Comparison of ENCODE assay signal across 1 cellular context in the genomic region with DNA sequence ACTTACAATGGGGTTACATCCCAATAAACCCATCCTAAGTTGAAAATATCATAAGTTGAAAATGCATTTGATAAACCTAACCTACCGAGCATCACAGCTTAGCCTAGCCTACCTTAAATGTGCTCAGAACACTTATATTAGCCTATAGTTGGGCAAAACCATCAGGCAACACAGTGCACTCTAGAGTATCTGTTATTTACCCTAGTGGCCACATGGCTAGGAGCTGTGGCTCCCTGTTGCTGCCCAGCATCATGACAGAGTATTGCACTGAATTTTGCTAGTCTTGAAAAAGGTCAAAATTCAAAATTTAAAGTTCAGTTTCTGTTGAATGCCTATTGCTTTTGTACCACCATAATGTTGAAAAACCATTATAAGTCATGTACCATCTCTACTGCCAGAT.
TF ChIP-seq lines count a peak whose summit lies in the region.

No MANE protein-coding gene starts in this region.

TF ChIP-seq in GM23338, 12 proteins besides CTCF, POLR2A, EP300 and RAD21 (continued from another document):
- TF ChIP-seq STAT1 (IDR thresholded peaks at IDR 0.05; ENCODE audit: unreplicated experiment) (no peak), ZNF114 (CRISPR knock-in tag; IDR thresholded peaks at IDR 0.05) (no peak), ZNF331 (CRISPR knock-in tag; IDR thresholded peaks at IDR 0.05; ENCODE audit: low read depth) (no peak), NANOG (IDR thresholded peaks at IDR 0.05; ENCODE audit: borderline replicate concordance) (no peak), POLR2AphosphoS5 (IDR thresholded peaks at IDR 0.05; ENCODE audit: low read depth) (no peak), EZH2 (IDR thresholded peaks at IDR 0.05; ENCODE audit: low read depth, unreplicated experiment) (no peak), CREB1 (CRISPR knock-in tag; IDR thresholded peaks at IDR 0.05; ENCODE audit: low read depth) (no peak)
- TF ChIP-seq, protein P1, sequence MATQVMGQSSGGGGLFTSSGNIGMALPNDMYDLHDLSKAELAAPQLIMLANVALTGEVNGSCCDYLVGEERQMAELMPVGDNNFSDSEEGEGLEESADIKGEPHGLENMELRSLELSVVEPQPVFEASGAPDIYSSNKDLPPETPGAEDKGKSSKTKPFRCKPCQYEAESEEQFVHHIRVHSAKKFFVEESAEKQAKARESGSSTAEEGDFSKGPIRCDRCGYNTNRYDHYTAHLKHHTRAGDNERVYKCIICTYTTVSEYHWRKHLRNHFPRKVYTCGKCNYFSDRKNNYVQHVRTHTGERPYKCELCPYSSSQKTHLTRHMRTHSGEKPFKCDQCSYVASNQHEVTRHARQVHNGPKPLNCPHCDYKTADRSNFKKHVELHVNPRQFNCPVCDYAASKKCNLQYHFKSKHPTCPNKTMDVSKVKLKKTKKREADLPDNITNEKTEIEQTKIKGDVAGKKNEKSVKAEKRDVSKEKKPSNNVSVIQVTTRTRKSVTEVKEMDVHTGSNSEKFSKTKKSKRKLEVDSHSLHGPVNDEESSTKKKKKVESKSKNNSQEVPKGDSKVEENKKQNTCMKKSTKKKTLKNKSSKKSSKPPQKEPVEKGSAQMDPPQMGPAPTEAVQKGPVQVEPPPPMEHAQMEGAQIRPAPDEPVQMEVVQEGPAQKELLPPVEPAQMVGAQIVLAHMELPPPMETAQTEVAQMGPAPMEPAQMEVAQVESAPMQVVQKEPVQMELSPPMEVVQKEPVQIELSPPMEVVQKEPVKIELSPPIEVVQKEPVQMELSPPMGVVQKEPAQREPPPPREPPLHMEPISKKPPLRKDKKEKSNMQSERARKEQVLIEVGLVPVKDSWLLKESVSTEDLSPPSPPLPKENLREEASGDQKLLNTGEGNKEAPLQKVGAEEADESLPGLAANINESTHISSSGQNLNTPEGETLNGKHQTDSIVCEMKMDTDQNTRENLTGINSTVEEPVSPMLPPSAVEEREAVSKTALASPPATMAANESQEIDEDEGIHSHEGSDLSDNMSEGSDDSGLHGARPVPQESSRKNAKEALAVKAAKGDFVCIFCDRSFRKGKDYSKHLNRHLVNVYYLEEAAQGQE (IDR thresholded peaks at IDR 0.05; ENCODE audit: unreplicated experiment) = no peak
